ENCODE assay signal across 12 cellular contexts in the genomic region with DNA sequence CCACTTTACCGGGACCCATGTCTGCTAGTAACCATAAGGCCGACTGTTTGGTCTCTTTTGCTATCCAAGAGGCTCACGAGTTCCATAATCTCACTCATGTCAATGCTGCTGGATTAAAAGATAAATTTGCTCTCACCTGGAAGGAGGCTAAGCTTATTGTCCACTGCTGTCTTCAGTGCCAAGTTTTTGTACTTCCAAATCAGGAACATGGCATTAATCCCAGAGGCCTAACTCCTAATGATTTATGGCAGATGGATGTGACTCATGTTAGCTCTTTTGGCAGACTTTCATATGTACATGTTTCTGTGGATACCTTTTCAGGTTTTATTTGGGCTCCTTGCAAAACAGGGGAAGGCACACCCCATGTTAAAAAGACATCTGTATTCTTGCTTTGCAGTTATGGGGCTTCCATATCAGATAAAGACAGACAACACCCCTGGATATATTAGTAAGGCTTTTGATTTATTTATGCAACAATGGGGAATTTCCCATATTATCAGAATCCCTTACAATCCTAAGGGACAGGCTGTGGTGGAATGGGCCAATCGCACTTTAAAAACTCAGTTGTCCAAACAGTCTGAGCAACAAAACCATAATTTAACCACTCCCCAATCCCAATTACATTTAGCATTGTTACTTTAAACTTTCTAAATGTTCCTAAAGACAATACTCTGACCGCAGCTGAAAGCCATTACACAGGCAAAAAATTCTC.
DNase-seq lines count a peak whose midpoint lies in the region; ATAC-seq and TF ChIP-seq lines count a peak whose summit lies in the region.
"Had no signal": no experiment of that assay in that cellular context is flagged by ENCODE, and none has a peak within 500 bp of the region (broad histone marks: within the 10 kb centered on the region; RNA-seq: fewer than 3 reads in every experiment).

No MANE protein-coding gene starts in this region.

- no peak for TF ChIP-seq CTCF in stomach (IDR thresholded peaks at IDR 0.05)

- H3K23ac ChIP-seq in neuronal stem cell (ENCODE audit: low read depth, low read length, poor library complexity), result no peak overlapping the region

- no peak for TF ChIP-seq EP300 in stomach (IDR thresholded peaks at IDR 0.05)

- H3K4ac ChIP-seq in neuronal stem cell (ENCODE audit: low read length), result no peak overlapping the region

- no peaks in the 10 kb centered on the region for H3K79me1 ChIP-seq in neuronal stem cell (ENCODE audit: low read depth, low read length)

- H4K8ac ChIP-seq in neuronal stem cell (ENCODE audit: low read depth, low read length), result no peak overlapping the region

- intact Hi-C loops in stomach (cut with DNase I; ENCODE audit: low total_unique reads), result no loop called here

- H4K91ac ChIP-seq in neuronal stem cell (ENCODE audit: low read depth, low read length, poor library complexity), result no peak overlapping the region

- no peak overlapping the region for H2BK120ac ChIP-seq in neuronal stem cell (ENCODE audit: low read depth, low read length)

- H3K9me3 ChIP-seq in stomach (peaks cover 0 to 36% (median 15%) of the 10 kb centered on the region in 4 donors), neuronal stem cell (replicated peaks in 1 of 2; ENCODE audit: control insufficient read depth in 2 of 2, insufficient read depth in 1 of 2, low read depth in 1 of 2, low read length in 2 of 2) (peaks cover 0 to 4% of the 10 kb centered on the region in 2 donors)

- H3K4me3 ChIP-seq in stomach (no peak overlapping the region), neuronal stem cell (ENCODE audit: low read length in 2 of 2) (no peak overlapping the region)
- H3K4me3 ChIP-seq: dorsolateral prefrontal cortex, GM12878 had no signal

- TF ChIP-seq POLR2A in stomach (IDR thresholded peaks at IDR 0.05), result no peak

- H2AK5ac ChIP-seq in neuronal stem cell (ENCODE audit: low read depth, low read length), result no peak overlapping the region

- no peak overlapping the region for H3K18ac ChIP-seq in neuronal stem cell (ENCODE audit: low read length)

- H2BK5ac ChIP-seq in neuronal stem cell (ENCODE audit: low read length), result no peak overlapping the region

- H2BK12ac ChIP-seq in neuronal stem cell (ENCODE audit: low read length), result no peak overlapping the region

- ATAC-seq in esophagus mucosa, result peak; percentile 53
- ATAC-seq: GM12878 had no signal

- no peak overlapping the region for H3K4me2 ChIP-seq in neuronal stem cell (ENCODE audit: insufficient read depth, low read length, poor library complexity, severe bottlenecking)

- H3K4me1 ChIP-seq in stomach, result peaks cover 0 to 15% (median 6%) of the 10 kb centered on the region in 4 donors
- H3K4me1 ChIP-seq in neuronal stem cell (ENCODE audit: control insufficient read depth in 2 of 2, insufficient read depth in 1 of 2, low read depth in 1 of 2, low read length in 2 of 2), result no peaks in the 10 kb centered on the region

- no peak overlapping the region for H2BK15ac ChIP-seq in neuronal stem cell (ENCODE audit: low read length)

- no peak overlapping the region for H3K14ac ChIP-seq in neuronal stem cell (ENCODE audit: low read length)

- WGBS in stomach, 5 donors, result 31 to 54% (median 35%) methylated on average over 5 of the region's 5 CpGs
- no CpG with 5 or more reads among the region's 5 CpGs for whole genome bisulfite sequencing in neuronal stem cell (ENCODE audit: extremely low coverage in 2 of 2, insufficient read length in 2 of 2, insufficient replicate concordance in 1 of 2), 2 donors

- peak; percentile 27 for DNase-seq in DMS53 (lab: John Stamatoyannopoulos, UW)
- DNase-seq in DMS53 treated with DMSO at 0.1 percent for 48 hours (lab: John Stamatoyannopoulos, UW; ENCODE audit: unreplicated experiment), result no peak
- peak; percentile 83 for DNase-seq in NCI-H82 treated with DMSO at 0.1 percent for 48 hours (lab: John Stamatoyannopoulos, UW; ENCODE audit: unreplicated experiment)
- DNase-seq in stomach, result peak; percentile 26
- DNase-seq in activated gamma-delta T cell (lab: John Stamatoyannopoulos, UW), result no peak
- DNase-seq in neuronal stem cell (ENCODE audit: low spot score), result no peak
- no peak for DNase-seq in activated CD8-positive, alpha-beta memory T cell treated with anti-CD3 and anti-CD28 coated beads, Interleukin-2, amount 50 U/mL, for 48 hours
- DNase-seq: 8988T, NCI-H2029 had no signal

- no peak overlapping the region for H2AFZ ChIP-seq in neuronal stem cell (ENCODE audit: low read length)

- no peak overlapping the region for H3K27ac ChIP-seq in stomach
- H3K27ac ChIP-seq in neuronal stem cell (replicated peaks; ENCODE audit: low read length), result no peak overlapping the region

- H3K27me3 ChIP-seq in stomach (no peaks in the 10 kb centered on the region), neuronal stem cell (ENCODE audit: control insufficient read depth in 3 of 3, insufficient read depth in 3 of 3, low read depth in 1 of 3, low read length in 3 of 3) (no peaks in the 10 kb centered on the region)
- H3K27me3 ChIP-seq: dorsolateral prefrontal cortex had no signal

- no peak overlapping the region for H3K9ac ChIP-seq in neuronal stem cell (ENCODE audit: low read depth, low read length, poor library complexity)

- no peaks in the 10 kb centered on the region for H3K36me3 ChIP-seq in stomach
- no peaks in the 10 kb centered on the region for H3K36me3 ChIP-seq in neuronal stem cell (replicated peaks in 1 of 2; ENCODE audit: control insufficient read depth in 2 of 2, insufficient read depth in 2 of 2, low read length in 2 of 2)

Comparison
In these comparisons a context has a peak if more than half of its experiments do, and no peak if none do; other contexts are left out.
1. DNase-seq: peak in DMS53 (single experiment), NCI-H82 treated with DMSO at 0.1 percent for 48 hours (single experiment) and stomach (single experiment); none in DMS53 treated with DMSO at 0.1 percent for 48 hours (single experiment), activated gamma-delta T cell (single experiment), neuronal stem cell (single experiment) and activated CD8-positive, alpha-beta memory T cell treated with anti-CD3 and anti-CD28 coated beads, Interleukin-2, amount 50 U/mL, for 48 hours (single experiment).